Comparison of ENCODE assay signal across 33 cellular contexts in genomic region chr16:6266703-6267102, GRCh38.
DNase-seq lines count a peak whose midpoint lies in the region; ATAC-seq, FAIRE-seq and TF ChIP-seq lines count a peak whose summit lies in the region.
"Had no signal": no experiment of that assay in that cellular context is flagged by ENCODE, and none has a peak within 500 bp of the region (broad histone marks: within the 10 kb centered on the region; RNA-seq: fewer than 3 reads in every experiment).

No MANE protein-coding gene starts in this region.

- no peak for DNase-seq in MM.1S
- no peak for DNase-seq in H1 (ENCODE audit: low read depth in 1 of 2, low spot score in 2 of 2)
- DNase-seq in Right ventricle myocardium inferior (ENCODE audit: missing footprints): no peak
- no peak for DNase-seq in stimulated activated CD4-positive, alpha-beta T cell treated with anti-CD3 and anti-CD28 coated beads, Interleukin-4, amount 100 ng/mL, for 4 hours
- DNase-seq in esophagus muscularis mucosa (ENCODE audit: extremely low spot score): no peak
- DNase-seq: 8988T; ACHN; AML-193; BE2C; C1 segment of cervical spinal cord; Caco-2; Calu3; CD4-positive, alpha-beta memory T cell; CD4-positive, alpha-beta T cell; CD4-positive, CD25-positive, alpha-beta regulatory T cell; CD8-positive, alpha-beta memory T cell; CD8-positive, alpha-beta T cell; COR-L47; DMS 273 treated with DMSO at 0.1 percent for 48 hours; DMS153; DMS53; DMS79; DMS79 treated with DMSO at 0.1 percent for 48 hours; DND-41; EL had no signal

- TF ChIP-seq CTCF in MM.1S (IDR thresholded peaks at IDR 0.05; ENCODE audit: low read length): no peak
- no peak for TF ChIP-seq CTCF in H1 (IDR thresholded peaks at IDR 0.05; ENCODE audit: control extremely low read depth in 1 of 3, insufficient read depth in 1 of 3, low read depth in 1 of 3, low read length in 3 of 3)
- no peak for TF ChIP-seq CTCF in neural cell (IDR thresholded peaks at IDR 0.05; ENCODE audit: poor library complexity, severe bottlenecking)
- no peak for TF ChIP-seq CTCF in esophagus muscularis mucosa (IDR thresholded peaks at IDR 0.05)

- no peaks in the 10 kb centered on the region for H3K9me2 ChIP-seq in MM.1S (replicated peaks; ENCODE audit: insufficient read depth, low read length)
- H3K9me2 ChIP-seq in neural cell (ENCODE audit: insufficient read depth, low read length): no peaks in the 10 kb centered on the region

- WGBS in H1 (ENCODE audit: extremely low coverage in 1 of 2, insufficient coverage in 1 of 2, insufficient read length in 1 of 2, insufficient replicate concordance in 2 of 2, low coverage in 1 of 2, low lambda C conversion rate in 2 of 2, missing lambda C conversion rate in 1 of 2), 2 experiments: 97% methylated on average over 2 of the region's 2 CpGs; no CpG with 5 or more reads in 1 of the 2 experiments
- 78% methylated on average over 2 of the region's 2 CpGs for WGBS in esophagus muscularis mucosa

- no peaks in the 10 kb centered on the region for H4K20me1 ChIP-seq in MM.1S (ENCODE audit: insufficient read depth, low read length)
- H4K20me1 ChIP-seq in H1 (replicated peaks in 1 of 2; ENCODE audit: control insufficient read depth in 1 of 2, insufficient read depth in 2 of 2, low read length in 2 of 2): no peaks in the 10 kb centered on the region
- H4K20me1 ChIP-seq in neural cell (ENCODE audit: insufficient read depth): no peaks in the 10 kb centered on the region
- H4K20me1 ChIP-seq: BLaER1; BLaER1 treated with 17β-estradiol and CSF1 and Interleukin-3, amounts not matched to agents 10 nM and 100 nM had no signal

- H2BK20ac ChIP-seq in H1 (ENCODE audit: low read length): no peak overlapping the region

- H4K5ac ChIP-seq in H1 (ENCODE audit: insufficient read length, low read depth, low read length): no peak overlapping the region

- H3K79me2 ChIP-seq in MM.1S (ENCODE audit: low read length) (no peaks in the 10 kb centered on the region), H1 (ENCODE audit: control insufficient read depth in 1 of 2, insufficient read depth in 2 of 2, low read length in 2 of 2) (no peaks in the 10 kb centered on the region), neural cell (replicated peaks; ENCODE audit: insufficient read depth, low read length) (no peaks in the 10 kb centered on the region)

- CTCF ChIA-PET in H1 (lab: Charles Lee; ENCODE audit: partially characterized antibody): interaction anchor here (0.6 to 1.7 kb wide), 2 partner anchors 17 to 91 kb away, joined by 3 to 5 read pairs; no protein-coding TSS in a partner anchor

- H3K4ac ChIP-seq in H1 (replicated peaks; ENCODE audit: insufficient read length, low read depth, low read length): no peak overlapping the region

- H3K36me3 ChIP-seq in MM.1S (replicated peaks; ENCODE audit: insufficient read depth, low read length) (no peaks in the 10 kb centered on the region), H1 (ENCODE audit: control insufficient read depth in 2 of 4, insufficient read depth in 4 of 4, low read length in 3 of 4) (no peaks in the 10 kb centered on the region), neural cell (ENCODE audit: insufficient read depth, low read length) (no peaks in the 10 kb centered on the region), esophagus muscularis mucosa (no peaks in the 10 kb centered on the region)
- H3K36me3 ChIP-seq: BE2C; BLaER1; BLaER1 treated with 17β-estradiol and CSF1 and Interleukin-3, amounts not matched to agents 10 nM and 100 nM had no signal

- H3K79me1 ChIP-seq in H1 (ENCODE audit: low read depth, low read length): no peaks in the 10 kb centered on the region

- no peak overlapping the region for H2BK120ac ChIP-seq in H1 (replicated peaks; ENCODE audit: low read depth, low read length)

- no peak for TF ChIP-seq RAD21 in H1 (IDR thresholded peaks at IDR 0.05 in 1 of 2, conservative IDR thresholded peaks at IDR 0.05 in 1 of 2; ENCODE audit: low read depth in 2 of 2, low read length in 2 of 2)
- TF ChIP-seq RAD21 in neural cell (conservative IDR thresholded peaks at IDR 0.05): peak; percentile 9

- no peak overlapping the region for H2AK5ac ChIP-seq in H1 (ENCODE audit: low read depth, low read length)

- H3F3A ChIP-seq in MM.1S (ENCODE audit: insufficient read depth, low read length): 0 out of 2 replicates have a peak, but pooled peaks cover 4% of the 10 kb centered on the region
- H3F3A ChIP-seq in neural cell (ENCODE audit: insufficient read depth, low read length, poor library complexity, severe bottlenecking): no peaks in the 10 kb centered on the region

- TF ChIP-seq POLR2A in H1 (IDR thresholded peaks at IDR 0.05; ENCODE audit: control extremely low read depth in 1 of 2, low read depth in 2 of 2, low read length in 2 of 2): no peak
- no peak for TF ChIP-seq POLR2A in esophagus muscularis mucosa (IDR thresholded peaks at IDR 0.05; ENCODE audit: low read depth)

- no peaks in the 10 kb centered on the region for H3K23me2 ChIP-seq in H1 (ENCODE audit: low read depth, low read length)

- intact Hi-C loops in Right ventricle myocardium inferior (cut with DNase I) (no loop called here), esophagus muscularis mucosa (cut with DNase I) (no loop called here)

- no peak for TF ChIP-seq EP300 in H1 (IDR thresholded peaks at IDR 0.05; ENCODE audit: borderline replicate concordance in 1 of 2, low read depth in 2 of 2, low read length in 2 of 2)
- TF ChIP-seq EP300 in neural cell (conservative IDR thresholded peaks at IDR 0.05; ENCODE audit: poor library complexity, severe bottlenecking): peak; percentile 80
- TF ChIP-seq EP300 in esophagus muscularis mucosa (IDR thresholded peaks at IDR 0.05): no peak

- H2BK15ac ChIP-seq in H1 (ENCODE audit: low read length): peak overlapping the region; percentile 48; the same call in 1 of the 2 replicates

- H4K8ac ChIP-seq in H1 (ENCODE audit: extremely low read depth, insufficient read depth, low read length): no peak overlapping the region

- H2BK12ac ChIP-seq in H1 (ENCODE audit: low read depth, low read length): no peak overlapping the region

- no peak for FAIRE-seq in H1 (lab: Jason Lieb, UNC)
- FAIRE-seq: A204.1, A549, D721Med had no signal

- H3K14ac ChIP-seq in H1 (ENCODE audit: insufficient read length): no peak overlapping the region

- ATAC-seq in Right ventricle myocardium inferior: no peak
- ATAC-seq: A549; CD8-positive, alpha-beta T cell had no signal

- no peak overlapping the region for H3K56ac ChIP-seq in H1 (replicated peaks; ENCODE audit: insufficient read length, low read depth, low read length)

- no peak overlapping the region; the same call in 1 of the 2 replicates for H2BK5ac ChIP-seq in H1 (ENCODE audit: low read depth, low read length)

- H4K91ac ChIP-seq in H1 (replicated peaks; ENCODE audit: insufficient read length, low read length): no peak overlapping the region

- H3K18ac ChIP-seq in H1 (ENCODE audit: extremely low read depth, low read length): no peak overlapping the region

- H3K9ac ChIP-seq in MM.1S (ENCODE audit: low read length) (no peak overlapping the region), H1 (replicated peaks in 1 of 4; ENCODE audit: extremely low read depth in 1 of 4, low read depth in 3 of 4, low read length in 3 of 4) (no peak overlapping the region), neural cell (ENCODE audit: low read length) (no peak overlapping the region)
- H3K9ac ChIP-seq: BLaER1; BLaER1 treated with 17β-estradiol and CSF1 and Interleukin-3, amounts not matched to agents 10 nM and 100 nM had no signal

- POLR2A ChIA-PET in H1 (lab: Charles Lee; ENCODE audit: partially characterized antibody): no interaction called here

- H3K4me3 ChIP-seq in MM.1S (ENCODE audit: low read length): no peak overlapping the region
- H3K4me3 ChIP-seq in H1 (ENCODE audit: extremely low read depth in 1 of 4, insufficient read depth in 2 of 4, low read depth in 3 of 4, low read length in 4 of 4): no peak overlapping the region
- H3K4me3 ChIP-seq in neural cell (ENCODE audit: low read length): peak overlapping the region; percentile 30
- no peak overlapping the region for H3K4me3 ChIP-seq in esophagus muscularis mucosa
- H3K4me3 ChIP-seq: A549; BLaER1; BLaER1 treated with 17β-estradiol and CSF1 and Interleukin-3, amounts not matched to agents 10 nM and 100 nM had no signal

- no peaks in the 10 kb centered on the region for H3K27me3 ChIP-seq in MM.1S (replicated peaks; ENCODE audit: insufficient read depth, low read length)
- H3K27me3 ChIP-seq in H1 (replicated peaks in 1 of 4; ENCODE audit: control insufficient read depth in 3 of 4, extremely low read depth in 1 of 4, insufficient read depth in 3 of 4, low read length in 3 of 4): no peaks in the 10 kb centered on the region
- H3K27me3 ChIP-seq in neural cell (ENCODE audit: insufficient read depth, low read depth, low read length): no peaks in the 10 kb centered on the region
- H3K27me3 ChIP-seq in esophagus muscularis mucosa: no peaks in the 10 kb centered on the region
- H3K27me3 ChIP-seq: BE2C; BLaER1; BLaER1 treated with 17β-estradiol and CSF1 and Interleukin-3, amounts not matched to agents 10 nM and 100 nM had no signal

- H3K27ac ChIP-seq in MM.1S (ENCODE audit: low read length): peak overlapping the region; percentile 70; the same call in 1 of the 2 replicates
- no peak overlapping the region for H3K27ac ChIP-seq in H1 (ENCODE audit: low read depth, low read length)
- H3K27ac ChIP-seq in neural cell (ENCODE audit: low read length): peak overlapping the region; percentile 75
- H3K27ac ChIP-seq in esophagus muscularis mucosa (replicated peaks in 1 of 4): no peak overlapping the region
- H3K27ac ChIP-seq: 22Rv1; A549; BLaER1; BLaER1 treated with 17β-estradiol and CSF1 and Interleukin-3, amounts not matched to agents 10 nM and 100 nM; C4-2B had no signal

- no peak overlapping the region for H3K23ac ChIP-seq in H1 (ENCODE audit: insufficient read length)

- H2AFZ ChIP-seq in MM.1S (ENCODE audit: low read length) (no peak overlapping the region), H1 (ENCODE audit: low read length) (no peak overlapping the region), neural cell (ENCODE audit: low read depth, low read length) (no peak overlapping the region)

- H3K4me2 ChIP-seq in MM.1S (ENCODE audit: low read depth, low read length) (no peak overlapping the region), H1 (ENCODE audit: insufficient read depth in 1 of 2, low read depth in 2 of 2, low read length in 2 of 2) (no peak overlapping the region), neural cell (ENCODE audit: low read length) (peak overlapping the region; percentile 30)
- H3K4me2 ChIP-seq: A549, BLaER1 had no signal

- no peaks in the 10 kb centered on the region for H3K9me3 ChIP-seq in MM.1S (replicated peaks; ENCODE audit: insufficient read depth, low read length)
- H3K9me3 ChIP-seq in H1 (ENCODE audit: insufficient read depth in 2 of 2, low read depth in 1 of 2, low read length in 1 of 2): no peaks in the 10 kb centered on the region
- H3K9me3 ChIP-seq in neural cell (ENCODE audit: low read length): no peaks in the 10 kb centered on the region
- H3K9me3 ChIP-seq in esophagus muscularis mucosa: no peaks in the 10 kb centered on the region
- H3K9me3 ChIP-seq: A549; BE2C; BLaER1; BLaER1 treated with 17β-estradiol and CSF1 and Interleukin-3, amounts not matched to agents 10 nM and 100 nM; Caco-2 had no signal

- peaks cover 18% of the 10 kb centered on the region for H3K4me1 ChIP-seq in MM.1S (ENCODE audit: low read length)
- peaks cover 0 to 5% (median 1%) of the 10 kb centered on the region in 4 experiments; a peak in 2 of 7 replicates for H3K4me1 ChIP-seq in H1 (replicated peaks in 1 of 4; ENCODE audit: control insufficient read depth in 3 of 4, insufficient read depth in 4 of 4, low read length in 3 of 4)
- H3K4me1 ChIP-seq in esophagus muscularis mucosa: no peaks in the 10 kb centered on the region
- H3K4me1 ChIP-seq: A549, BE2C, BLaER1, Caco-2 had no signal

Comparison
In these comparisons a context has a peak if more than half of its experiments do, and no peak if none do; other contexts are left out.
1. H3K27ac ChIP-seq: peak in MM.1S (single experiment) and neural cell (single experiment); none in H1 (single experiment) and esophagus muscularis mucosa (0 of 4).